In the genomic region with DNA sequence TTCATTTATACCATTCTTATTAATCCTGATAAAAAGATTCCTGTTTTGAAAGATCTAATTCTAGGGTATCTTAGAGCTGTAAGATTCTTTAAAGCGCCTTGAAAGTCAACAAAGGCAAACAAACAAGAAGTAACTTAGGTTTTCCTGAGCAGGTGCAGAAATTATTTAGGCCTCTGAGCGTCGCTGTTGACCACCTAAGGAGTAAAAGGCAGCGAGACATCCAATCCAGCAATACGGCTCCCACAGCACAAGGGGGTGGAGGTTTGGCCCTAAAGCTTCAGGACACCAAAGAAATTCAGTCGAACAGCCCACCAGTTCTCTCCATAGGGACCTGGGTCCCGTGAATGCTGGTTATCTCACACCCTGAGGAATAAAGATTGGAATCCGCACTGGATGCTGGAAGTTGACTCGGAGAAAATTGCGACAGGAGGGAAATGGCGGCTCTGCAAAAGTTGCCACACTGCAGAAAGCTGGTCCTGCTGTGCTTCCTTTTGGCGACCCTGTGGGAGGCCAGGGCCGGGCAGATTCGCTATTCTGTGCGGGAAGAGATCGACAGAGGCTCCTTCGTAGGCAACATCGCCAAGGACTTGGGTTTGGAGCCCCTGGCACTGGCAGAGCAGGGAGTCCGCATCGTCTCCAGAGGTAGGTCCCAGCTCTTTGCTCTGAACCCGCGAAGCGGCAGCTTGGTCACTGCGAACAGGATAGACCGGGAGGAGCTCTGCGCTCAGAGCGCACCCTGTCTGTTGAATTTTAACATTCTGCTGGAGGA, we compare ENCODE assay signal across 8 cellular contexts. TPM values are rescaled to one million over a fixed set of nuclear protein-coding genes. Genes with fewer than 3 reads are reported as not detected.
DNase-seq lines count a peak whose midpoint lies in the region; ATAC-seq and TF ChIP-seq lines count a peak whose summit lies in the region.

A gene (plus strand): TSS at position 223 of the 769 bp plus-strand sequence.

- POLR2A ChIA-PET in AG04449 (lab: Yijun Ruan, JAX) = no interaction called here

- H2BK5ac ChIP-seq in H9 (ENCODE audit: insufficient read length, low read length) = no peak within 1 kb of the TSS

- no peak within 1 kb of the TSS for H2BK20ac ChIP-seq in H9 (ENCODE audit: low read depth, low read length, poor library complexity, severe bottlenecking)

- H3K9me3 ChIP-seq in H9 (ENCODE audit: control insufficient read depth, low read depth, low read length) = peaks cover 17% of the 10 kb centered on the region

- ATAC-seq in GM21526 (IDR thresholded peaks at IDR 0.05; ENCODE audit: low FRiP score, unreplicated experiment) (no peak), HG02970 (IDR thresholded peaks at IDR 0.05; ENCODE audit: low FRiP score, unreplicated experiment) (no peak)

- no peak within 1 kb of the TSS for H3T11ph ChIP-seq in H9 (ENCODE audit: low read length)

- H3K36me3 Mint-ChIP-seq in H9 (ENCODE audit: insufficient read depth in 1 of 3, low read depth in 3 of 3) = peaks cover 9 to 25% (median 20%) of the 10 kb centered on the region in 3 experiments

- in situ Hi-C loops in astrocyte of the cerebellum (cut with HindIII; ENCODE audit: low sequenced_read_pairs) = loop anchor here (5.0 kb wide), 1 partner anchor 49 kb away; a partner anchor contains a TSS

- H3K27me3 ChIP-seq in H9 (ENCODE audit: insufficient read depth, low read length) (no peaks in the 10 kb centered on the region), kidney epithelial cell (ENCODE audit: control insufficient read depth, insufficient read depth, low read length) (peaks cover 16% of the 10 kb centered on the region)

- H3K56ac ChIP-seq in H9 (ENCODE audit: insufficient read length, low read depth, low read length) = no peak within 1 kb of the TSS

- TF ChIP-seq CTCF in AG04449 (IDR thresholded peaks at IDR 0.05; ENCODE audit: insufficient read depth, low read length, missing control alignments) (peak; percentile 53), H9 (conservative IDR thresholded peaks at IDR 0.05) (peak; percentile 68), astrocyte of the cerebellum (IDR thresholded peaks at IDR 0.05; ENCODE audit: low read depth, low read length, missing control alignments) (peak; percentile 44), kidney epithelial cell (IDR thresholded peaks at IDR 0.05; ENCODE audit: insufficient read depth, low read length, poor library complexity, severe bottlenecking) (peak; percentile 51)

- no peak within 1 kb of the TSS for H3K4me2 ChIP-seq in H9 (ENCODE audit: insufficient read depth, insufficient read length, low read length)

- CTCF ChIA-PET in AG04449 (lab: Yijun Ruan, JAX) = interaction anchor here (0.7 to 4.2 kb wide), 22 partner anchors 8 to 231 kb away, joined by 3 to 65 read pairs (median 6); a partner anchor contains a TSS

- no peak within 1 kb of the TSS for H2BK15ac ChIP-seq in H9 (ENCODE audit: low read depth, low read length)

- no peak within 1 kb of the TSS for H3K18ac ChIP-seq in H9 (ENCODE audit: insufficient read length, low read depth, low read length)

- no peak within 1 kb of the TSS for H3K9ac ChIP-seq in H9 (ENCODE audit: extremely low read depth, insufficient read length, low read length)

- H3K4me1 Mint-ChIP-seq in H9 = peaks cover 2 to 4% of the 10 kb centered on the region in 2 experiments; a peak in 2 of 4 replicates

- H3K27me3 Mint-ChIP-seq in H9 (ENCODE audit: low read depth) = peaks cover 10% of the 10 kb centered on the region

- no peak within 1 kb of the TSS for H3K4ac ChIP-seq in H9 (ENCODE audit: low read depth, low read length)

- no peaks in the 10 kb centered on the region for H3K79me1 ChIP-seq in H9 (ENCODE audit: insufficient read depth, low read depth, low read length, poor library complexity, severe bottlenecking)

- peaks cover 54 to 75% of the 10 kb centered on the region in 2 experiments for H3K9me3 Mint-ChIP-seq in H9

- no CpG with 5 or more reads among the region's 27 CpGs for WGBS in H9 (ENCODE audit: extremely low coverage, insufficient read length, low lambda C conversion rate)

- no peaks in the 10 kb centered on the region for H4K20me1 ChIP-seq in H9 (ENCODE audit: control insufficient read depth, insufficient read depth, insufficient read length)

- H3K27ac ChIP-seq in H9 (ENCODE audit: insufficient read length, low read depth, low read length) = no peak within 1 kb of the TSS

- no peaks in the 10 kb centered on the region for H3K36me3 ChIP-seq in kidney epithelial cell (ENCODE audit: control insufficient read depth, insufficient read depth, low read length)

- no peak within 1 kb of the TSS for H2BK120ac ChIP-seq in H9 (ENCODE audit: low read depth, low read length, poor library complexity, severe bottlenecking)

- peak within 1 kb of the TSS; percentile 51 for H3K4me3 ChIP-seq in AG04449 (ENCODE audit: low read depth, low read length)
- H3K4me3 ChIP-seq in astrocyte of the cerebellum (ENCODE audit: low read depth, low read length) = peak within 1 kb of the TSS; percentile 30
- peak within 1 kb of the TSS; percentile 24 for H3K4me3 ChIP-seq in kidney epithelial cell (ENCODE audit: low read depth, low read length)

- H4K5ac ChIP-seq in H9 (ENCODE audit: insufficient read length, low read depth, low read length) = no peak within 1 kb of the TSS

- no peak within 1 kb of the TSS for H4K8ac ChIP-seq in H9 (replicated peaks; ENCODE audit: insufficient read length, low read depth, low read length)

- H2AFZ ChIP-seq in H9 (ENCODE audit: low read length) = no peak within 1 kb of the TSS

- no peak within 1 kb of the TSS for H3K27ac Mint-ChIP-seq in H9

- DNase-seq in AG04449 (ENCODE audit: low read depth, low spot score) (no peak), H9 (peak; percentile 62), astrocyte of the cerebellum (ENCODE audit: low read depth) (peak; percentile 16), kidney epithelial cell (ENCODE audit: low read depth) (no peak), Kasumi-1 (lab: John Stamatoyannopoulos, UW) (no peak), SKM-1 treated with dmso at 0.1 percent for 144 hours (lab: John Stamatoyannopoulos, UW; ENCODE audit: unreplicated experiment) (no peak)

- H3K14ac ChIP-seq in H9 (ENCODE audit: insufficient read depth, low read length) = no peak within 1 kb of the TSS

- H4K91ac ChIP-seq in H9 (ENCODE audit: insufficient read length, low read depth, low read length) = no peak within 1 kb of the TSS

- no peak within 1 kb of the TSS for H2BK12ac ChIP-seq in H9 (ENCODE audit: insufficient read length, low read depth, low read length)

- H3K23me2 ChIP-seq in H9 (ENCODE audit: insufficient read length, low read depth, low read length, poor library complexity, severe bottlenecking) = no peaks in the 10 kb centered on the region

- no peaks in the 10 kb centered on the region for H3K79me2 ChIP-seq in H9 (ENCODE audit: insufficient read depth, low read length)

- no peak within 1 kb of the TSS for H3K23ac ChIP-seq in H9 (ENCODE audit: insufficient read length, low read depth, low read length)

- no peak within 1 kb of the TSS for H2AK5ac ChIP-seq in H9 (ENCODE audit: insufficient read length, low read length)

- no peak within 1 kb of the TSS for H3K4me3 Mint-ChIP-seq in H9

- no peaks in the 10 kb centered on the region for H3K4me1 ChIP-seq in H9 (ENCODE audit: insufficient read depth, low read length)

RNA-seq across cellular contexts. Expression of the gene that starts here (rescaled TPM):
- 0.90 and 1.1 TPM in 2 replicates for total RNA-seq in H9 (2021)
- total RNA-seq in kidney epithelial cell = 2.8 and 2.9 TPM in 2 replicates

Comparison
In these comparisons a context has a peak if more than half of its experiments do, and no peak if none do; other contexts are left out.
1. DNase-seq: peak in H9 (single experiment) and astrocyte of the cerebellum (single experiment); none in AG04449 (single experiment), kidney epithelial cell (single experiment), Kasumi-1 (0 of 2) and SKM-1 treated with dmso at 0.1 percent for 144 hours (single experiment).
2. Peak in every context shown above with its lines, with median percentiles within 50 percentile points of each other: H3K4me3 ChIP-seq and CTCF ChIP-seq.